Comparison of ENCODE assay signal across 7 cellular contexts in the genomic region with DNA sequence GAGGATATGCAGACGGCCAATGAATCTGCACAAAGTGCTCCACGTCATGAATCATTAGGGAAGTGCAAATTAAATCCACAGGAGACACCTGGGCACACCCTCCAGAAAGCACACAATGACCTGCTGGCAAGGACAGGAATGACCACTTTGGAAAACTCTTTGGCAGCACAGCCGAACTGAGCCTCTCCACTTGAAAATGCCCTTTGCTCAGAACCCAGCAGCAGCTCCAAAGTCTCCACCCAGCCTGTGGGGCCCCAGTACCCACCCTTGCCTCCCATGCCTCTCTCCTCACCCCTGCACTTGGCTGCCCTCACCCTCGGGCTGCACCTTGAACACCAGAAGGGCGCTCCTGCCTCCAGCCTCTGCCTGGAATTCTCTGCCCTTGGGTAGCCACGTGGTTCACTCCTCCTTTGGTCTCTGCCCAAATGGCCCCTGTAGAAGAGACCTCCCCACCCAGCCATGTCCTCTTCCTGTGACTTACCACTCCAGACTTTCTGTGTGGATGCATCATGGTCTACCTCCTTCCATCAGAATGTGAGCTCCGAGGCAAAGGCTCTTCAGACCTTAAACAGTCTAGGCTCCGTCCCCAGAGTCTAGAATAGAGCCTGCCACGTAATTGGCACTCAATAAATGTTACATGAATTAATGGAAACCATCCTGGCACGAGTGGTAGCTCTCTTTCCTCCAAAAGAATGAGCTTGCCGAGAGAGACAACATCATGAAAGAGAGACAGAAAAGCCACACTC. TPM values are rescaled to one million over a fixed set of nuclear protein-coding genes. Genes with fewer than 3 reads are reported as not detected.
"Had no signal": no experiment of that assay in that cellular context is flagged by ENCODE, and none has a peak within 500 bp of the region (broad histone marks: within the 10 kb centered on the region; RNA-seq: fewer than 3 reads in every experiment).

No MANE protein-coding gene starts in this region.

RNA-seq across cellular contexts. Expression of a gene that starts 50.8 kb away (rescaled TPM):
- total RNA-seq: glomerular endothelial cell; left ventricle myocardium inferior; mesenteric fat pad; natural killer cell treated with Interleukin-12 subunit alpha and Interleukin-12 subunit beta and Interleukin-15 and Interleukin-18, amount 100 ng/mL, for 72 hours; subcutaneous adipose tissue; T-helper 17 cell; vagina had no signal
